ENCODE assay signal across 8 cellular contexts in genomic region chr6:28212510-28213212, GRCh38. TPM values are rescaled to one million over a fixed set of nuclear protein-coding genes. Genes with fewer than 3 reads are reported as not detected.
DNase-seq lines count a peak whose midpoint lies in the region; ATAC-seq, FAIRE-seq and TF ChIP-seq lines count a peak whose summit lies in the region.

No MANE protein-coding gene starts in this region.

- H3K4me1 ChIP-seq in PC-3 (ENCODE audit: insufficient read depth, low read length) (peaks cover 9% of the 10 kb centered on the region), keratinocyte (ENCODE audit: control insufficient read depth, extremely low read depth, insufficient read depth, low read length) (peaks cover 17% of the 10 kb centered on the region)

- H3K4me2 ChIP-seq in PC-3 (ENCODE audit: low read length) (peak overlapping the region; percentile 77), keratinocyte (ENCODE audit: control insufficient read depth, extremely low read depth, insufficient read depth, low read depth, low read length) (peak overlapping the region; percentile 82)

- no peaks in the 10 kb centered on the region for H3K9me1 ChIP-seq in keratinocyte (ENCODE audit: control insufficient read depth, extremely low read depth, insufficient read depth, low read length)

- H3K27ac ChIP-seq in PC-3 (ENCODE audit: low read length) (0 out of 2 replicates have a peak overlapping the region, but pooled peaks have one; percentile 7), keratinocyte (ENCODE audit: control insufficient read depth, insufficient read depth, low read length) (peak overlapping the region; percentile 79)

- intact Hi-C loops in PC-3 (cut with micrococcal nuclease): loop anchor here (1.0 to 2.0 kb wide), 2 partner anchors 76 to 310 kb away; no protein-coding TSS in a partner anchor

- peaks cover 4% of the 10 kb centered on the region for H3K36me3 Mint-ChIP-seq in IgD-negative memory B cell

- H2AFZ ChIP-seq in PC-3 (ENCODE audit: low read length): peak overlapping the region; percentile 81
- H2AFZ ChIP-seq in keratinocyte (ENCODE audit: control insufficient read depth, low read length): peak overlapping the region; percentile 61

- dilution Hi-C loops in keratinocyte (cut with MboI; ENCODE audit: extremely low pct_ligation_motif_present, low sequenced_read_pairs): no loop called here

- BruUV-seq in PC-3 (replicated peaks; lab: Mats Ljungman, UMichigan): no TSS peak

- in situ Hi-C loops in Caki2 (cut with HindIII; ENCODE audit: low pct_unique_long_range_greater_than_20kb, low sequenced_read_pairs) (no loop called here), astrocyte of the cerebellum (cut with HindIII; ENCODE audit: low sequenced_read_pairs) (no loop called here)

- no peaks in the 10 kb centered on the region for H3F3A ChIP-seq in PC-3 (ENCODE audit: low read length, unreplicated experiment)

- no peaks in the 10 kb centered on the region for H3K36me3 ChIP-seq in PC-3 (ENCODE audit: low read depth, low read length)
- H3K36me3 ChIP-seq in keratinocyte (ENCODE audit: control insufficient read depth in 2 of 2, extremely low read depth in 1 of 2, insufficient read depth in 2 of 2, low read length in 2 of 2): no peaks in the 10 kb centered on the region

- H3K9ac ChIP-seq in PC-3 (ENCODE audit: low read length) (peak overlapping the region; percentile 38; the same call in 1 of the 2 replicates), keratinocyte (ENCODE audit: control insufficient read depth, extremely low read depth, insufficient read depth, low read length) (peak overlapping the region; percentile 77)

- CTCF ChIA-PET in PC-3 (lab: Charles Lee): no interaction called here

- H3K27ac Mint-ChIP-seq in IgD-negative memory B cell: peak overlapping the region; percentile 2 to 64 (median 7)

- H3K9me3 Mint-ChIP-seq in IgD-negative memory B cell: peaks cover 0 to 12% (median 1%) of the 10 kb centered on the region in 3 donors

- FAIRE-seq in keratinocyte (lab: Jason Lieb, UNC): peak; percentile 56

- H3K27me3 ChIP-seq in PC-3 (ENCODE audit: low read length): no peaks in the 10 kb centered on the region
- peaks cover 8% of the 10 kb centered on the region for H3K27me3 ChIP-seq in keratinocyte (ENCODE audit: control insufficient read depth, extremely low read depth, insufficient read depth, low read length)

- peak overlapping the region; percentile 2 to 84 (median 50) for H3K4me3 Mint-ChIP-seq in IgD-negative memory B cell

- peak overlapping the region; percentile 84 for H3K4me3 ChIP-seq in PC-3 (ENCODE audit: low read length)
- peak overlapping the region; percentile 39 for H3K4me3 ChIP-seq in astrocyte of the cerebellum (ENCODE audit: low read depth, low read length)
- H3K4me3 ChIP-seq in keratinocyte (ENCODE audit: control insufficient read depth in 2 of 3, extremely low read depth in 1 of 3, insufficient read depth in 2 of 3, low read depth in 1 of 3, low read length in 3 of 3): peak overlapping the region; percentile 48 to 76 (median 68)

- H3K79me2 ChIP-seq in PC-3 (ENCODE audit: low read length) (no peaks in the 10 kb centered on the region), keratinocyte (ENCODE audit: control insufficient read depth, insufficient read depth, low read length) (no peaks in the 10 kb centered on the region)

- TF ChIP-seq CTCF in PC-3 (conservative IDR thresholded peaks at IDR 0.05; ENCODE audit: low read depth, low read length) (peak; percentile 56), astrocyte of the cerebellum (IDR thresholded peaks at IDR 0.05; ENCODE audit: low read depth, low read length, missing control alignments) (no peak), keratinocyte (optimal IDR thresholded peaks at IDR 0.05 in 1 of 3, IDR thresholded peaks at IDR 0.05 in 1 of 3, conservative IDR thresholded peaks at IDR 0.05 in 1 of 3; ENCODE audit: extremely low read depth in 1 of 3, insufficient read depth in 2 of 3, low read length in 3 of 3) (peak in 1 of 3 experiments; percentile 36)

- DNase-seq in Caki2 (ENCODE audit: low read depth) (peak; percentile 88), PC-3 (peak; percentile 95), astrocyte of the cerebellum (ENCODE audit: low read depth) (peak; percentile 41), keratinocyte (ENCODE audit: low read depth, low spot score) (peak; percentile 97), SKM-1 (lab: John Stamatoyannopoulos, UW; ENCODE audit: unreplicated experiment) (no peak)
- peak in 2 of 3 donors; percentile 58 to 63 for DNase-seq in stimulated activated CD4-positive, alpha-beta T cell treated with anti-CD3 and anti-CD28 coated beads, TNF-alpha, amount 100 ng/mL, for 48 hours (ENCODE audit: low read depth in 3 of 3)

- H3K9me2 ChIP-seq in PC-3 (replicated peaks; ENCODE audit: low read length): no peaks in the 10 kb centered on the region

- peaks cover 60% of the 10 kb centered on the region for H3K27me3 Mint-ChIP-seq in IgD-negative memory B cell

- H3K9me3 ChIP-seq in PC-3 (ENCODE audit: low read length) (no peaks in the 10 kb centered on the region), keratinocyte (ENCODE audit: control insufficient read depth, low read depth, low read length) (no peaks in the 10 kb centered on the region)

- H4K20me1 ChIP-seq in PC-3 (ENCODE audit: low read length): no peaks in the 10 kb centered on the region
- no peaks in the 10 kb centered on the region for H4K20me1 ChIP-seq in keratinocyte (ENCODE audit: control insufficient read depth, extremely low read depth, insufficient read depth, low read length)

- ATAC-seq in GM19395 (IDR thresholded peaks at IDR 0.05; ENCODE audit: unreplicated experiment) (peak; percentile 67), PC-3 (peak; percentile 87)

- POLR2A ChIA-PET in PC-3 (lab: Charles Lee; ENCODE audit: unreplicated experiment): no interaction called here

- peaks cover 11 to 20% (median 20%) of the 10 kb centered on the region in 3 donors for H3K4me1 Mint-ChIP-seq in IgD-negative memory B cell

RNA-seq across cellular contexts. Expression of gene ZSCAN9, which starts 12.4 kb away (rescaled TPM):
- 11.3 and 17.1 TPM in 2 replicates for total RNA-seq in Caki2 (2014; rRNA removed; shearing (Covaris generic); ENCODE audit: low replicate concordance)
- polyA plus RNA-seq in IgD-negative memory B cell (10.9 TPM), keratinocyte (8.3 to 15.9 TPM (median 12.0 TPM) in 3 replicates)
- 10.8 and 11.7 TPM in 2 replicates for total RNA-seq in PC-3 (2014; rRNA removed)
- 8.0 TPM for polyA plus RNA-seq in keratinocyte (2011; ENCODE audit: low read depth)
- 4.6 and 8.4 TPM in 2 replicates for polyA plus RNA-seq in keratinocyte (2011; cell fraction: cytosol; rRNA removed)
- 29.4 and 36.9 TPM in 2 replicates for polyA plus RNA-seq in keratinocyte (2011; cell fraction: nucleus; rRNA removed)
- 4.9 and 12.9 TPM in 2 replicates for polyA plus RNA-seq in keratinocyte (2012; ENCODE audit: low replicate concordance)
- polyA minus RNA-seq in keratinocyte: 2.2 to 11.5 TPM (median 11.2 TPM) in 3 replicates
- polyA minus RNA-seq in keratinocyte (2011; cell fraction: cytosol; rRNA and poly(A)+ RNA removed): 4.6 TPM
- 9.9 and 12.6 TPM in 2 replicates for polyA minus RNA-seq in keratinocyte (2011; cell fraction: nucleus; rRNA and poly(A)+ RNA removed)

RNA-seq across cellular contexts. Expression of gene ZKSCAN4, which starts 39.4 kb away (rescaled TPM):
- total RNA-seq in Caki2 (2014; rRNA removed; shearing (Covaris generic); ENCODE audit: low replicate concordance): 6.6 and 16.9 TPM in 2 replicates
- polyA plus RNA-seq in IgD-negative memory B cell (3.4 TPM), keratinocyte (2.6 to 3.5 TPM (median 2.9 TPM) in 3 replicates)
- total RNA-seq in PC-3 (2014; rRNA removed): 2.3 and 3.7 TPM in 2 replicates
- 0.69 TPM for polyA plus RNA-seq in keratinocyte (2011; ENCODE audit: low read depth)
- 1.6 and 1.9 TPM in 2 replicates for polyA plus RNA-seq in keratinocyte (2011; cell fraction: cytosol; rRNA removed)
- 3.5 and 3.8 TPM in 2 replicates for polyA plus RNA-seq in keratinocyte (2011; cell fraction: nucleus; rRNA removed)
- 2.3 and 2.7 TPM in 2 replicates for polyA plus RNA-seq in keratinocyte (2012; ENCODE audit: low replicate concordance)
- polyA minus RNA-seq in keratinocyte: 0.56 to 3.2 TPM (median 2.8 TPM) in 3 replicates
- polyA minus RNA-seq in keratinocyte (2011; cell fraction: cytosol; rRNA and poly(A)+ RNA removed): 2.7 TPM
- polyA minus RNA-seq in keratinocyte (2011; cell fraction: nucleus; rRNA and poly(A)+ RNA removed): 2.1 and 2.4 TPM in 2 replicates

RNA-seq across cellular contexts. Expression of gene NKAPL, which starts 46.4 kb away (rescaled TPM):
- total RNA-seq in Caki2 (2014; rRNA removed; shearing (Covaris generic); ENCODE audit: low replicate concordance): not detected in 2 replicates
- polyA plus RNA-seq in IgD-negative memory B cell (0.18 TPM), keratinocyte (0.25 to 0.35 TPM (median 0.31 TPM) in 3 replicates)
- not detected in 2 replicates for total RNA-seq in PC-3 (2014; rRNA removed)
- 1.6 TPM for polyA plus RNA-seq in keratinocyte (2011; ENCODE audit: low read depth)
- polyA plus RNA-seq in keratinocyte (2011; cell fraction: cytosol; rRNA removed): 0.40 and 0.48 TPM in 2 replicates
- polyA plus RNA-seq in keratinocyte (2011; cell fraction: nucleus; rRNA removed): 0.29 and 0.59 TPM in 2 replicates
- polyA plus RNA-seq in keratinocyte (2012; ENCODE audit: low replicate concordance): 0.47 and 1.0 TPM in 2 replicates
- polyA minus RNA-seq in keratinocyte: 0.56 TPM in 1 of 3 replicates, not detected in the others
- not detected for polyA minus RNA-seq in keratinocyte (2011; cell fraction: cytosol; rRNA and poly(A)+ RNA removed)
- polyA minus RNA-seq in keratinocyte (2011; cell fraction: nucleus; rRNA and poly(A)+ RNA removed): 0.32 TPM in 1 of 2 replicates, not detected in the other

RNA-seq across cellular contexts. Expression of gene ZSCAN26, which starts 54.3 kb away (rescaled TPM):
- 20.0 and 29.9 TPM in 2 replicates for total RNA-seq in Caki2 (2014; rRNA removed; shearing (Covaris generic); ENCODE audit: low replicate concordance)
- polyA plus RNA-seq in IgD-negative memory B cell: 21.6 TPM
- 10.8 and 12.3 TPM in 2 replicates for total RNA-seq in PC-3 (2014; rRNA removed)
- 7.2 to 9.8 TPM (median 7.3 TPM) in 3 replicates for polyA plus RNA-seq in keratinocyte
- polyA plus RNA-seq in keratinocyte (2011; ENCODE audit: low read depth): 2.3 TPM
- polyA plus RNA-seq in keratinocyte (2011; cell fraction: cytosol; rRNA removed): 4.4 and 7.4 TPM in 2 replicates
- 11.7 and 15.2 TPM in 2 replicates for polyA plus RNA-seq in keratinocyte (2011; cell fraction: nucleus; rRNA removed)
- 3.9 and 4.9 TPM in 2 replicates for polyA plus RNA-seq in keratinocyte (2012; ENCODE audit: low replicate concordance)
- polyA minus RNA-seq in keratinocyte: 2.4 to 9.2 TPM (median 5.7 TPM) in 3 replicates
- 4.2 TPM for polyA minus RNA-seq in keratinocyte (2011; cell fraction: cytosol; rRNA and poly(A)+ RNA removed)
- 4.3 and 6.1 TPM in 2 replicates for polyA minus RNA-seq in keratinocyte (2011; cell fraction: nucleus; rRNA and poly(A)+ RNA removed)
